ENCODE assay signal across 13 cellular contexts in genomic region chr1:6330410-6330827, GRCh38.
DNase-seq lines count a peak whose midpoint lies in the region; ATAC-seq and TF ChIP-seq lines count a peak whose summit lies in the region.
"Had no signal": no experiment of that assay in that cellular context is flagged by ENCODE, and none has a peak within 500 bp of the region (broad histone marks: within the 10 kb centered on the region; RNA-seq: fewer than 3 reads in every experiment).

No MANE protein-coding gene starts in this region.

- H3K9me3 ChIP-seq in MG63 = no peaks in the 10 kb centered on the region
- H3K9me3 ChIP-seq: testis had no signal

- DNase-seq in AG08396 (ENCODE audit: low spot score) = peak; percentile 85
- DNase-seq in MG63 = peak; percentile 80
- peak; percentile 79 for DNase-seq in epidermal melanocyte (ENCODE audit: insufficient read length, low spot score)
- DNase-seq in myocyte (ENCODE audit: low read depth) = peak; percentile 97
- no peak for DNase-seq in NCI-H69 (lab: John Stamatoyannopoulos, UW)
- DNase-seq in NCI-H748 treated with DMSO at 0.1 percent for 48 hours (lab: John Stamatoyannopoulos, UW) = no peak
- DNase-seq in AML-193 (lab: John Stamatoyannopoulos, UW) = no peak
- DNase-seq: NCI-H1048; nephron progenitor cell; stimulated activated CD4-positive, alpha-beta T cell treated with anti-CD3 and anti-CD28 coated beads, Interleukin-2, amount 100 ng/mL, for 48 hours; T1000; testis had no signal

- H3K4me3 ChIP-seq in MG63 = no peak overlapping the region
- H3K4me3 ChIP-seq: testis had no signal

- TF ChIP-seq POLR2A in GM18505 (IDR thresholded peaks at IDR 0.05; ENCODE audit: borderline replicate concordance, extremely low read depth, insufficient read depth, insufficient read length) = no peak

- ATAC-seq in GM18505 (IDR thresholded peaks at IDR 0.05; ENCODE audit: unreplicated experiment) = no peak

- H3K36me3 ChIP-seq in MG63 = peaks cover 17% of the 10 kb centered on the region; the same call in 1 of the 2 replicates

- H3K27me3 ChIP-seq in MG63 = no peaks in the 10 kb centered on the region
- H3K27me3 ChIP-seq: testis had no signal

Comparison
In these comparisons a context has a peak if more than half of its experiments do, and no peak if none do; other contexts are left out.
1. DNase-seq: peak in AG08396 (single experiment), MG63 (single experiment), epidermal melanocyte (single experiment) and myocyte (single experiment); none in NCI-H69 (single experiment), NCI-H748 treated with DMSO at 0.1 percent for 48 hours (single experiment) and AML-193 (0 of 2).